In the genomic region with DNA sequence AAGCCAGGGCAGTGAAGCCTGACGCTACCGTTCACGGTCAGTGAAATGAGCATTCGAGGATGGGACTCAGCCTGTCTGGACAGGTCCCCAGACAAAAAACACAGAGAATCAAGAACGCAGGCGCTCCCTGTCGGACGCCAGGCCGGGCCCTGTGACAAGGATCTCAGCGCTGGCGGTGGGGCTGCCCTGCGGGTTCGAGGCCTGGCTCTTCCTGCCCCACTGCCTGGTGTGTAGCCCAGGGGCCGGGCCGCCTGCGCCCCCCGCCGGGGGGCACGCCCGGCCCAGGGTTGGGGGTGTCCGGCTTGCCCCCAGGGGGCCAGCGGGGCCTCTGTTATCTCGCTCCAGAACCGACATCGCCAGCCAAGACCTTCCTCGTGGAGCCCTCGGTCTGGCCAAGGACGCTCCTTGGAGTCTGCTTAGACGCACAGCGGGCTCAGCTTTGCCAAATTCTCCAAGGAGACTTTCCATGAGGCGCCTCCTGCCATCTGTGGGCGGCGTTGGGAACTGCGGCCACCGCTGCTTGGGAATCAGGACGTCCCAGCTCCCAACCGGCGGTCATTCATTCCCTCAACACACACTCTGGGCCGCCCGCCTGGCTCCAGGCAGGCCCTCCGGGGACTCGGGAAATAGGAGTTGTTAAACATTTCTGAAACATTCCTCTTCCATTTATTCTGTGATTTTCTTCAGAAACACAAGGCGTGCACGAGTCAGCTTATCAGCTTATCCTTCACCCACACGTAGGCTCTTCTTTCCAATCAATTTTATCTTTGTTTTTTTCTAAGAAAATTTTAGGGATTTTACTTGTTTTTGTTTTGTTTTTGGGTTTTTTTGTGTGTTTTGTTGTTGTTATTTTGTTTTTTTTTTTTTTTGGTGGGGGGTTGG, we compare ENCODE assay signal across 8 cellular contexts. TPM values are rescaled to one million over a fixed set of nuclear protein-coding genes. Genes with fewer than 3 reads are reported as not detected.
DNase-seq lines count a peak whose midpoint lies in the region; ATAC-seq and FAIRE-seq lines count a peak whose summit lies in the region.

No MANE protein-coding gene starts in this region.

- H3K4me3 ChIP-seq in iPS-18a (ENCODE audit: low read length) (peak overlapping the region; percentile 34), small intestine (ENCODE audit: low read depth in 1 of 2, low read length in 2 of 2) (no peak overlapping the region)

- no peak overlapping the region for H3K9ac ChIP-seq in iPS-18a (ENCODE audit: low read length)

- ATAC-seq in GM21528 (IDR thresholded peaks at IDR 0.05; ENCODE audit: low FRiP score, unreplicated experiment) (no peak), HG03159 (IDR thresholded peaks at IDR 0.05; ENCODE audit: unreplicated experiment) (no peak)

- DNase-seq in AG08396 (ENCODE audit: low spot score) = peak; percentile 92
- peak; percentile 84 for DNase-seq in GM04504 (ENCODE audit: low read depth)
- DNase-seq in NCI-H2171 treated with DMSO at 0.1 percent for 48 hours (lab: John Stamatoyannopoulos, UW) = peak; percentile 60
- DNase-seq in brain pericyte (ENCODE audit: low read depth, low spot score) = peak; percentile 47
- peak; percentile 88 for DNase-seq in small intestine

- H3K4me1 ChIP-seq in iPS-18a (ENCODE audit: control insufficient read depth, low read depth, low read length) (peaks cover 14% of the 10 kb centered on the region), small intestine (ENCODE audit: control insufficient read depth in 2 of 2, insufficient read depth in 1 of 2, low read depth in 1 of 2, low read length in 1 of 2) (peaks cover 0 to 3% of the 10 kb centered on the region in 2 donors)

- FAIRE-seq in small intestine (lab: Jason Lieb, UNC) = no peak

- no peak overlapping the region for H3K27ac ChIP-seq in iPS-18a (ENCODE audit: low read length)
- H3K27ac ChIP-seq in small intestine (ENCODE audit: low read depth in 1 of 2, low read length in 1 of 2) = no peak overlapping the region

- no peaks in the 10 kb centered on the region for H3K9me3 ChIP-seq in iPS-18a (ENCODE audit: control insufficient read depth, low read depth, low read length)
- no peaks in the 10 kb centered on the region for H3K9me3 ChIP-seq in small intestine (ENCODE audit: control insufficient read depth, low read depth)

- H3K27me3 ChIP-seq in iPS-18a (ENCODE audit: control insufficient read depth, insufficient read depth, low read length) (peaks cover 2% of the 10 kb centered on the region), small intestine (ENCODE audit: control insufficient read depth in 2 of 2, insufficient read depth in 2 of 2, low read length in 2 of 2) (peaks cover 0 to 9% of the 10 kb centered on the region in 2 donors)

- 23 to 43% (median 24%) methylated on average over 45 of the region's 45 CpGs for WGBS in small intestine, 3 donors

- H3K36me3 ChIP-seq in iPS-18a (ENCODE audit: control insufficient read depth, low read depth, low read length) = no peaks in the 10 kb centered on the region
- no peaks in the 10 kb centered on the region for H3K36me3 ChIP-seq in small intestine (ENCODE audit: control insufficient read depth in 2 of 2, insufficient read depth in 2 of 2, low read length in 2 of 2)

RNA-seq across cellular contexts. Expression of a gene that starts 11.3 kb away (rescaled TPM):
- 10 to 100 TPM in 2 of 3 donors, 1 to 10 TPM in 1; 9.7 to 20.8 (median 20.1) TPM for polyA plus RNA-seq in small intestine
